Comparison of ENCODE assay signal across 1 cellular context in genomic region chr16:27304102-27304501, GRCh38.
TF ChIP-seq lines count a peak whose summit lies in the region.

No MANE protein-coding gene starts in this region.

TF ChIP-seq in HepG2, 621 proteins besides CTCF, POLR2A, EP300 and RAD21:
- no peak for TF ChIP-seq TERF1 (CRISPR knock-in tag; IDR thresholded peaks at IDR 0.05)
- TF ChIP-seq TBL1XR1 (IDR thresholded peaks at IDR 0.05; ENCODE audit: borderline replicate concordance, low read length, partially characterized antibody): no peak
- no peak for TF ChIP-seq ZNF530 (CRISPR knock-in tag; IDR thresholded peaks at IDR 0.05; ENCODE audit: low read depth)
- TF ChIP-seq RARG (CRISPR knock-in tag; IDR thresholded peaks at IDR 0.05; ENCODE audit: low read depth): no peak
- no peak for TF ChIP-seq NAIF1 (CRISPR knock-in tag; IDR thresholded peaks at IDR 0.05; ENCODE audit: borderline replicate concordance)
- no peak for TF ChIP-seq ZNF83 (CRISPR knock-in tag; IDR thresholded peaks at IDR 0.05; ENCODE audit: borderline replicate concordance)
- TF ChIP-seq ZNF512 (CRISPR knock-in tag; IDR thresholded peaks at IDR 0.05): no peak
- no peak for TF ChIP-seq THAP8 (CRISPR knock-in tag; IDR thresholded peaks at IDR 0.05; ENCODE audit: borderline replicate concordance)
- TF ChIP-seq ETV6 (CRISPR knock-in tag; conservative IDR thresholded peaks at IDR 0.05): no peak
- TF ChIP-seq SMC3 (IDR thresholded peaks at IDR 0.05; ENCODE audit: low read length): no peak
- no peak for TF ChIP-seq HMGA1 (CRISPR knock-in tag; conservative IDR thresholded peaks at IDR 0.05)
- TF ChIP-seq HOXA7 (CRISPR knock-in tag; IDR thresholded peaks at IDR 0.05): no peak
- no peak for TF ChIP-seq ARID3A (IDR thresholded peaks at IDR 0.05; ENCODE audit: low read depth, low read length)
